ENCODE assay signal across 21 cellular contexts in the genomic region with DNA sequence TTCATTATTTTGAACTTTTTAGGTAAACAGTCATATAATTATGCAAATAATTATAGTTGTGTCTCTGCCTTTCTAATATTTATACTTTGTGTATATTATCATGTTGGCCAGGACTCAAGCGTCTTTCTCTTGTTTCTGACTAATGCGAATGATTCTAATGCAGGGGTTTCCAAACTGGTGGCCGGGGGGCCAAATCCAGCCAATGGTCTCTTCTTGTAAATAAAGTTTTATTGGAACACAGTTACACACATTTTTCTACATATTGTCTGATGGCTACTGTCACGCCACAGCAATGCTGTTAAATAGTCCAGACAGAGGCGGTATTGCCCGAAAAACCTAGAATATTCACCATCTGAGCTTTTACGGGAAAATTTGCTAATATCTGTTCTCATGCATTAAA. TPM values are rescaled to one million over a fixed set of nuclear protein-coding genes. Genes with fewer than 3 reads are reported as not detected.
DNase-seq lines count a peak whose midpoint lies in the region; ATAC-seq and TF ChIP-seq lines count a peak whose summit lies in the region.
"Had no signal": no experiment of that assay in that cellular context is flagged by ENCODE, and none has a peak within 500 bp of the region (broad histone marks: within the 10 kb centered on the region; RNA-seq: fewer than 3 reads in every experiment).

No MANE protein-coding gene starts in this region.

- peaks cover 5% of the 10 kb centered on the region for H3K9me3 Mint-ChIP-seq in osteocyte (ENCODE audit: unreplicated experiment)
- H3K9me3 Mint-ChIP-seq: activated T-helper 2 cell treated with anti-CD3 and anti-CD28 coated beads, Interferon-gamma antibody, Interleukin-2, Interleukin-4, amounts not matched to agents 10 μg/mL and 5 μg/mL and 100 μg/mL, durations not matched to agents 14 hours and 24 hours and 36 hours; immature natural killer cell; neural crest cell had no signal

- no peak overlapping the region for H3K4me3 Mint-ChIP-seq in osteocyte (ENCODE audit: unreplicated experiment)
- H3K4me3 Mint-ChIP-seq: immature natural killer cell, neural crest cell had no signal

- intact Hi-C loops in heart left ventricle (cut with DNase I) = no loop called here
- intact Hi-C loops in Right ventricle myocardium inferior (cut with DNase I) = no loop called here
- intact Hi-C loops in esophagus squamous epithelium (cut with DNase I) = no loop called here
- intact Hi-C loops in transverse colon (cut with DNase I; ENCODE audit: low total_unique reads) = no loop called here

- TF ChIP-seq POLR2A in heart left ventricle (IDR thresholded peaks at IDR 0.05) (no peak), esophagus squamous epithelium (IDR thresholded peaks at IDR 0.05) (no peak), transverse colon (IDR thresholded peaks at IDR 0.05) (no peak)

- no peaks in the 10 kb centered on the region for H3K27me3 ChIP-seq in heart left ventricle
- H3K27me3 ChIP-seq in esophagus squamous epithelium = no peaks in the 10 kb centered on the region
- no peaks in the 10 kb centered on the region for H3K27me3 ChIP-seq in transverse colon
- H3K27me3 ChIP-seq in foreskin keratinocyte = no peaks in the 10 kb centered on the region
- H3K27me3 ChIP-seq: BLaER1 treated with 17β-estradiol and CSF1 and Interleukin-3, amounts not matched to agents 10 nM and 100 nM had no signal

- H3K9me3 ChIP-seq in heart left ventricle (peaks cover 0 to 2% (median 0%) of the 10 kb centered on the region in 12 donors), esophagus squamous epithelium (no peaks in the 10 kb centered on the region), transverse colon (no peaks in the 10 kb centered on the region)

- H3K27me3 Mint-ChIP-seq in osteocyte (ENCODE audit: unreplicated experiment) = no peaks in the 10 kb centered on the region

- peaks cover 25 to 78% (median 61%) of the 10 kb centered on the region in 12 donors for H3K4me1 ChIP-seq in heart left ventricle
- H3K4me1 ChIP-seq in esophagus squamous epithelium = peaks cover 27 to 69% (median 49%) of the 10 kb centered on the region in 3 donors
- peaks cover 32 to 49% (median 44%) of the 10 kb centered on the region in 4 donors for H3K4me1 ChIP-seq in transverse colon
- H3K4me1 ChIP-seq in foreskin keratinocyte = peaks cover 7% of the 10 kb centered on the region

- H3K36me3 Mint-ChIP-seq in osteocyte (ENCODE audit: unreplicated experiment) = peaks cover 5% of the 10 kb centered on the region
- H3K36me3 Mint-ChIP-seq: immature natural killer cell had no signal

- no peak for DNase-seq in heart left ventricle
- DNase-seq in Right ventricle myocardium inferior (ENCODE audit: missing footprints) = no peak
- DNase-seq in esophagus squamous epithelium (lab: John Stamatoyannopoulos, UW) = no peak
- DNase-seq in osteocyte (ENCODE audit: extremely low spot score, unreplicated experiment) = no peak
- peak; percentile 3 for DNase-seq in transverse colon
- DNase-seq in foreskin keratinocyte = no peak
- DNase-seq in NAMALWA (ENCODE audit: low spot score) = no peak
- no peak for DNase-seq in activated naive CD4-positive, alpha-beta T cell (lab: John Stamatoyannopoulos, UW)
- DNase-seq: activated CD4-positive, alpha-beta T cell treated with anti-CD3 and anti-CD28 coated beads for 4 hours; central memory CD4-positive, alpha-beta T cell; effector CD8-positive, alpha-beta T cell; immature natural killer cell; NCI-H1092 treated with DMSO at 0.1 percent for 48 hours; NCI-H2081 treated with DMSO at 0.1 percent for 48 hours; NCI-H524; stimulated activated naive CD8-positive, alpha-beta T cell treated with anti-CD3 and anti-CD28 coated beads, Interleukin-15, Interleukin-2, amounts not matched to agents 100 U/mL and 50 U/mL, for 24 hours had no signal

- H3K4me3 ChIP-seq in heart left ventricle (no peak overlapping the region), esophagus squamous epithelium (no peak overlapping the region), transverse colon (no peak overlapping the region)
- H3K4me3 ChIP-seq: BLaER1 treated with 17β-estradiol and CSF1 and Interleukin-3, amounts not matched to agents 10 nM and 100 nM had no signal

- no peak for TF ChIP-seq EP300 in transverse colon (IDR thresholded peaks at IDR 0.05; ENCODE audit: low read depth)

- TF ChIP-seq CTCF in heart left ventricle (IDR thresholded peaks at IDR 0.05) (no peak), esophagus squamous epithelium (IDR thresholded peaks at IDR 0.05) (no peak), osteocyte (IDR thresholded peaks at IDR 0.05) (no peak), transverse colon (IDR thresholded peaks at IDR 0.05) (no peak), foreskin keratinocyte (conservative IDR thresholded peaks at IDR 0.05) (no peak)

- ATAC-seq in heart left ventricle = no peak
- ATAC-seq in Right ventricle myocardium inferior = no peak
- ATAC-seq in foreskin keratinocyte = no peak
- ATAC-seq: esophagus mucosa; stimulated activated naive CD8-positive, alpha-beta T cell treated with anti-CD3 and anti-CD28 coated beads, Interleukin-15, Interleukin-2, amounts not matched to agents 100 U/mL and 50 U/mL, for 24 hours had no signal

- in situ Hi-C loops in transverse colon (cut with MboI; ENCODE audit: low pct_ligation_motif_present in 1 of 4, low pct_unique_long_range_greater_than_20kb in 1 of 4, low sequenced_read_pairs in 3 of 4) = loop anchor here in 2 of 4 donors (10.0 to 25.0 kb wide), 3 partner anchors 58 to 166 kb away; no protein-coding TSS in a partner anchor

- H3K27ac Mint-ChIP-seq in osteocyte (ENCODE audit: unreplicated experiment) = peak overlapping the region; percentile 99
- H3K27ac Mint-ChIP-seq: activated T-helper 2 cell treated with anti-CD3 and anti-CD28 coated beads, Interferon-gamma antibody, Interleukin-2, Interleukin-4, amounts not matched to agents 10 μg/mL and 5 μg/mL and 100 μg/mL, durations not matched to agents 14 hours and 24 hours and 36 hours had no signal

- H3K36me3 ChIP-seq in heart left ventricle = no peaks in the 10 kb centered on the region
- H3K36me3 ChIP-seq in esophagus squamous epithelium = no peaks in the 10 kb centered on the region
- H3K36me3 ChIP-seq in transverse colon = no peaks in the 10 kb centered on the region
- H3K36me3 ChIP-seq: BLaER1 treated with 17β-estradiol and CSF1 and Interleukin-3, amounts not matched to agents 10 nM and 100 nM had no signal

- peaks cover 90% of the 10 kb centered on the region for H3K4me1 Mint-ChIP-seq in osteocyte (ENCODE audit: unreplicated experiment)

- 98 to 99% (median 98%) methylated on average over 7 of the region's 7 CpGs for WGBS in heart left ventricle, 4 donors
- WGBS in esophagus squamous epithelium, 2 donors = 97 to 98% methylated on average over 7 of the region's 7 CpGs
- 84 to 87% methylated on average over 7 of the region's 7 CpGs for WGBS in transverse colon (ENCODE audit: low coverage in 1 of 2), 2 donors

- H3K27ac ChIP-seq in heart left ventricle (peak overlapping the region in 9 of 12 donors; percentile 0 to 98 (median 92)), esophagus squamous epithelium (peak overlapping the region in 3 of 4 donors; percentile 92 to 95 (median 93)), transverse colon (peak overlapping the region; percentile 88 to 95 (median 92)), foreskin keratinocyte (no peak overlapping the region)
- H3K27ac ChIP-seq: BLaER1 treated with 17β-estradiol and CSF1 and Interleukin-3, amounts not matched to agents 10 nM and 100 nM; RWPE1 had no signal

RNA-seq across cellular contexts. Expression of a gene that starts 8.9 kb away (rescaled TPM):
- total RNA-seq in heart left ventricle = 10 to 100 TPM; 10.8 to 22.0 (median 18.5) TPM
- 10 to 100 TPM; 14.1 to 25.8 TPM for polyA plus RNA-seq in heart left ventricle
- total RNA-seq in Right ventricle myocardium inferior = 16.9 TPM
- 10 to 100 TPM in 2 of 4 donors, 1 to 10 TPM in 2; 7.9 to 11.4 (median 9.4) TPM for total RNA-seq in esophagus squamous epithelium
- 62.7 and 63.7 TPM in 2 replicates for total RNA-seq in osteocyte
- 10 to 100 TPM; 29.9 to 79.3 (median 33.3) TPM for total RNA-seq in transverse colon
- 15.6 and 18.3 TPM in 2 replicates for total RNA-seq in foreskin keratinocyte
- polyA plus RNA-seq in foreskin keratinocyte = 12.2 and 13.3 TPM in 2 replicates
